12 cellular contexts compared by ENCODE assay signal in the genomic region with DNA sequence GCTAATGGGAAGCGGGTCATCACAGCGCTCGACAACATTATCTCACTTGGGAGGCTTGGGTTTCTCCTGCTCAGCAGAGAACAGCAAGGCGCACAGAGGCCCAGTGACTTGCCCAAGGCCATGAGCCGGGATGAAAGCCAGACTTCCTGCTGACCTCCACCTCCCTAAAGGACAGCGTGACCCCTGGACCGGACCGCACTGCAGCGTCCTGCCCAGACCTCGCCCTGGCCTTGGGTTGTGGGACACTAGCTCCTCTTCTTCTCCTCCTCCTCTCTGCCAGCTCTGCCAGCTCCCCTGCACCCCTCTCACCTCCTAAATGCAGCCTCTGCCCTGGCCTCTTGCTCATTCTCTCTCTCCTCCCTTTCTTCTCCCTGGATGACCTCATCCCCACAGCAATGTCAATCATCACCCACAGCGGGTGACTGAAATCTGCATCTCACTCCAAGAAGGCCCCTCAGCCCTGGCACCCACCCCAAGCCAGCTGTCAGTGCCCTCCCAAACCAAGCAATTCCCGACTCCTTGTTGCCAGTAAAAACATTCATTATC. TPM values are rescaled to one million over a fixed set of nuclear protein-coding genes. Genes with fewer than 3 reads are reported as not detected.
DNase-seq lines count a peak whose midpoint lies in the region; ATAC-seq, FAIRE-seq and TF ChIP-seq lines count a peak whose summit lies in the region.
"Had no signal": no experiment of that assay in that cellular context is flagged by ENCODE, and none has a peak within 500 bp of the region (broad histone marks: within the 10 kb centered on the region; RNA-seq: fewer than 3 reads in every experiment).

No MANE protein-coding gene starts in this region.

- CTCF ChIA-PET in activated CD8-positive, alpha-beta T cell treated with anti-CD3 and anti-CD28 coated beads for 36 hours (lab: Charles Lee), result interaction anchor here (1.2 to 1.9 kb wide), 4 partner anchors 12 to 20 kb away, joined by 3 to 9 read pairs (median 4); no protein-coding TSS in a partner anchor

- H3K4me1 ChIP-seq in kidney (ENCODE audit: control insufficient read depth in 1 of 2, insufficient read depth in 1 of 2, low read depth in 1 of 2, low read length in 2 of 2), result peaks cover 0 to 8% of the 10 kb centered on the region in 2 donors
- H3K4me1 ChIP-seq in testis, result peaks cover 63% of the 10 kb centered on the region
- peaks cover 0 to 12% (median 0%) of the 10 kb centered on the region in 4 donors for H3K4me1 ChIP-seq in upper lobe of left lung
- H3K4me1 ChIP-seq: tibial artery had no signal

- intact Hi-C loops in left cardiac atrium (cut with DNase I) (loop anchor here in 1 of 2 donors (10.0 kb wide), 1 partner anchor 266 kb away; no protein-coding TSS in a partner anchor), Right ventricle myocardium inferior (cut with DNase I) (loop anchor here (5.0 kb wide), 1 partner anchor 38 kb away; no protein-coding TSS in a partner anchor), kidney (cut with DNase I) (no loop called here), testis (cut with DNase I; ENCODE audit: low total_unique reads) (no loop called here)
- intact Hi-C loops in activated CD8-positive, alpha-beta T cell treated with anti-CD3 and anti-CD28 coated beads for 36 hours (cut with micrococcal nuclease), result no loop called here

- TF ChIP-seq POLR2A in testis (IDR thresholded peaks at IDR 0.05) (no peak), upper lobe of left lung (IDR thresholded peaks at IDR 0.05) (no peak)

- ATAC-seq in left cardiac atrium (peak; percentile 19 to 55), Right ventricle myocardium inferior (no peak), upper lobe of left lung (ENCODE audit: low FRiP score in 2 of 2) (no peak)
- ATAC-seq in activated CD8-positive, alpha-beta T cell treated with anti-CD3 and anti-CD28 coated beads for 36 hours, result peak; percentile 61

- no peak overlapping the region for H3K4me3 Mint-ChIP-seq in activated CD8-positive, alpha-beta T cell treated with anti-CD3 and anti-CD28 coated beads for 36 hours

- no peaks in the 10 kb centered on the region for H3K27me3 ChIP-seq in testis
- H3K27me3 ChIP-seq in upper lobe of left lung, result no peaks in the 10 kb centered on the region
- H3K27me3 ChIP-seq: BLaER1, colonic mucosa, tibial artery had no signal

- H3K27ac ChIP-seq in kidney (ENCODE audit: low read depth in 2 of 2, low read length in 2 of 2) (no peak overlapping the region), testis (peak overlapping the region; percentile 41 to 72), upper lobe of left lung (no peak overlapping the region)
- H3K27ac ChIP-seq: BLaER1, colonic mucosa, tibial artery had no signal

- H3K4me1 Mint-ChIP-seq in activated CD8-positive, alpha-beta T cell treated with anti-CD3 and anti-CD28 coated beads for 36 hours (ENCODE audit: low read depth), result peaks cover 40% of the 10 kb centered on the region

- H3K9me3 Mint-ChIP-seq in activated CD8-positive, alpha-beta T cell treated with anti-CD3 and anti-CD28 coated beads for 36 hours, result peaks cover 1% of the 10 kb centered on the region

- no peak for FAIRE-seq in kidney (lab: Jason Lieb, UNC)

- no peak overlapping the region for H3K9ac ChIP-seq in kidney (ENCODE audit: low read length in 2 of 2)
- H3K9ac ChIP-seq: BLaER1 had no signal

- H3K36me3 Mint-ChIP-seq in activated CD8-positive, alpha-beta T cell treated with anti-CD3 and anti-CD28 coated beads for 36 hours (ENCODE audit: low read depth), result peaks cover 67% of the 10 kb centered on the region

- H3K9me3 ChIP-seq in kidney (ENCODE audit: control insufficient read depth in 1 of 2, low read length in 2 of 2) (no peaks in the 10 kb centered on the region), testis (no peaks in the 10 kb centered on the region), upper lobe of left lung (no peaks in the 10 kb centered on the region)
- H3K9me3 ChIP-seq: BLaER1, colonic mucosa had no signal

- H3K27ac Mint-ChIP-seq in activated CD8-positive, alpha-beta T cell treated with anti-CD3 and anti-CD28 coated beads for 36 hours, result peak overlapping the region; percentile 64

- no peak for TF ChIP-seq CTCF in activated CD8-positive, alpha-beta T cell treated with anti-CD3 and anti-CD28 coated beads for 36 hours (IDR thresholded peaks at IDR 0.05)
- no peak for TF ChIP-seq CTCF in kidney (IDR thresholded peaks at IDR 0.05; ENCODE audit: borderline replicate concordance, extremely low read depth, insufficient read depth)
- TF ChIP-seq CTCF in testis (IDR thresholded peaks at IDR 0.05), result no peak
- no peak for TF ChIP-seq CTCF in upper lobe of left lung (IDR thresholded peaks at IDR 0.05)

- DNase-seq in left cardiac atrium (no peak), Right ventricle myocardium inferior (ENCODE audit: missing footprints) (no peak), kidney (peak; percentile 66), testis (peak; percentile 97), GM03348 (ENCODE audit: low spot score) (no peak), upper lobe of left lung (no peak), GF-D8 (lab: John Stamatoyannopoulos, UW) (no peak)
- DNase-seq in activated CD8-positive, alpha-beta T cell treated with anti-CD3 and anti-CD28 coated beads for 36 hours, result peak; percentile 52
- DNase-seq: colonic mucosa, tibial artery had no signal

- no peak for TF ChIP-seq EP300 in upper lobe of left lung (IDR thresholded peaks at IDR 0.05)

- 37 to 39% methylated on average over 12 of the region's 12 CpGs for WGBS in testis, 2 donors
- WGBS in upper lobe of left lung, 2 donors, result 82 to 89% methylated on average over 9 to 12 of the region's 12 CpGs

- H3K27me3 Mint-ChIP-seq in activated CD8-positive, alpha-beta T cell treated with anti-CD3 and anti-CD28 coated beads for 36 hours, result no peaks in the 10 kb centered on the region
- H3K27me3 Mint-ChIP-seq: progenitor cell of endocrine pancreas had no signal

- H3K36me3 ChIP-seq in kidney (ENCODE audit: control insufficient read depth in 1 of 2, insufficient read depth in 2 of 2, low read length in 2 of 2) (no peaks in the 10 kb centered on the region), testis (ENCODE audit: low read depth, missing control alignments) (no peaks in the 10 kb centered on the region), upper lobe of left lung (peaks cover 0 to 15% (median 4%) of the 10 kb centered on the region in 4 donors)
- H3K36me3 ChIP-seq: BLaER1, colonic mucosa had no signal

- no peak overlapping the region for H3K4me3 ChIP-seq in kidney (ENCODE audit: low read length in 2 of 2)
- H3K4me3 ChIP-seq in testis, result no peak overlapping the region
- no peak overlapping the region for H3K4me3 ChIP-seq in upper lobe of left lung
- H3K4me3 ChIP-seq: BLaER1, colonic mucosa, tibial artery had no signal

- POLR2A ChIA-PET in activated CD8-positive, alpha-beta T cell treated with anti-CD3 and anti-CD28 coated beads for 36 hours (lab: Charles Lee), result interaction anchor here (0.6 to 2.9 kb wide), 4 partner anchors 10 to 313 kb away, joined by 3 to 13 read pairs (median 4); no protein-coding TSS in a partner anchor

RNA-seq across cellular contexts. Expression of a gene that starts 19.4 kb away (rescaled TPM):
- 1 to 10 TPM; 8.1 to 9.8 TPM for total RNA-seq in left cardiac atrium
- total RNA-seq in Right ventricle myocardium inferior, result 10.4 TPM
- 100 to 1,000 TPM; 134 to 135 TPM for total RNA-seq in activated CD8-positive, alpha-beta T cell treated with anti-CD3 and anti-CD28 coated beads for 36 hours
- 19.7 TPM for total RNA-seq in kidney
- polyA plus RNA-seq in kidney (ENCODE audit: insufficient read depth, low read depth, low replicate concordance), result 103 TPM
- 100 to 1,000 TPM; 113 to 212 TPM for total RNA-seq in testis
- 73.6 TPM for polyA plus RNA-seq in testis (ENCODE audit: insufficient read depth, low read depth, low replicate concordance)
- total RNA-seq in upper lobe of left lung, result 100 to 1,000 TPM in 5 of 6 donors, 10 to 100 TPM in 1; 62.9 to 532 (median 159) TPM

Comparison
In these comparisons a context has a peak if more than half of its experiments do, and no peak if none do; other contexts are left out.
1. ATAC-seq: peak in left cardiac atrium (2 of 2) and activated CD8-positive, alpha-beta T cell treated with anti-CD3 and anti-CD28 coated beads for 36 hours (single experiment); none in Right ventricle myocardium inferior (single experiment) and upper lobe of left lung (0 of 2).
2. DNase-seq: peak in activated CD8-positive, alpha-beta T cell treated with anti-CD3 and anti-CD28 coated beads for 36 hours (single experiment), kidney (single experiment) and testis (single experiment); none in left cardiac atrium (single experiment), Right ventricle myocardium inferior (single experiment), GM03348 (single experiment), upper lobe of left lung (0 of 2) and GF-D8 (single experiment).
3. H3K27ac ChIP-seq: peak in testis (2 of 2); none in kidney (0 of 2) and upper lobe of left lung (0 of 4).